31 cellular contexts compared by ENCODE assay signal in genomic region chr7:71050492-71050891, GRCh38.
DNase-seq lines count a peak whose midpoint lies in the region; ATAC-seq, FAIRE-seq and TF ChIP-seq lines count a peak whose summit lies in the region.
"Had no signal": no experiment of that assay in that cellular context is flagged by ENCODE, and none has a peak within 500 bp of the region (broad histone marks: within the 10 kb centered on the region; RNA-seq: fewer than 3 reads in every experiment).

No MANE protein-coding gene starts in this region.

- intact Hi-C loops in K562 (cut with micrococcal nuclease) (no loop called here), left cardiac atrium (cut with DNase I) (no loop called here), aorta (cut with DNase I) (no loop called here)

- TF ChIP-seq CTCF in HEK293 (tag by site-specific recombination; IDR thresholded peaks at IDR 0.05): no peak
- no peak for TF ChIP-seq CTCF in K562 (IDR thresholded peaks at IDR 0.05 in 2 of 3, conservative IDR thresholded peaks at IDR 0.05 in 1 of 3; ENCODE audit: insufficient read depth in 2 of 3, low read depth in 1 of 3, low read length in 3 of 3)

- H3K4me3 ChIP-seq in HEK293 (ENCODE audit: low read depth, low read length) (no peak overlapping the region), K562 (no peak overlapping the region), aorta (ENCODE audit: low read length in 2 of 2) (no peak overlapping the region)
- H3K4me3 ChIP-seq: A549; BLaER1; BLaER1 treated with 17β-estradiol and CSF1 and Interleukin-3, amounts not matched to agents 10 nM and 100 nM had no signal

- POLR2A ChIA-PET in HEK293 (lab: Yijun Ruan, JAX) (no interaction called here), K562 (lab: Yijun Ruan, JAX) (no interaction called here)

- 0% methylated on average over 1 of the region's 1 CpG for WGBS in K562 (ENCODE audit: insufficient coverage, low coverage, missing lambda C conversion rate)
- WGBS in aorta, 2 donors: 93% methylated on average over 1 of the region's 1 CpG

- in situ Hi-C loops in K562 (cut with MboI): no loop called here

- H4K20me1 ChIP-seq in K562 (replicated peaks; ENCODE audit: control insufficient read depth, insufficient read depth, low read length): no peaks in the 10 kb centered on the region
- H4K20me1 ChIP-seq: BLaER1; BLaER1 treated with 17β-estradiol and CSF1 and Interleukin-3, amounts not matched to agents 10 nM and 100 nM had no signal

- CTCF ChIA-PET in HEK293 (lab: Yijun Ruan, JAX) (interaction anchor here (0.6 kb wide), 1 partner anchor 19 kb away, joined by 3 read pairs; no protein-coding TSS in a partner anchor), K562 (lab: Yijun Ruan, JAX; ENCODE audit: low intra/inter-chr PET ratio) (no interaction called here)

- H3K4me1 ChIP-seq in HEK293 (ENCODE audit: control insufficient read depth, insufficient read depth, low read length) (no peaks in the 10 kb centered on the region), K562 (replicated peaks in 1 of 2; ENCODE audit: control insufficient read depth in 2 of 2, insufficient read depth in 2 of 2, low read length in 2 of 2) (no peaks in the 10 kb centered on the region), aorta (ENCODE audit: control insufficient read depth in 1 of 2, insufficient read depth in 2 of 2, low read length in 2 of 2) (no peaks in the 10 kb centered on the region)
- H3K4me1 ChIP-seq: A549; BE2C; BLaER1; BLaER1 treated with 17β-estradiol and CSF1 and Interleukin-3, amounts not matched to agents 10 nM and 100 nM; Caco-2 had no signal

- H3K27ac ChIP-seq in HEK293 (ENCODE audit: extremely low read depth, low read depth, low read length): no peak overlapping the region
- H3K27ac ChIP-seq in K562 (ENCODE audit: extremely low read depth, low read depth, low read length): no peak overlapping the region
- no peak overlapping the region for H3K27ac ChIP-seq in aorta (ENCODE audit: low read depth in 1 of 2, low read length in 2 of 2)
- H3K27ac ChIP-seq: 22Rv1; A549; BLaER1; BLaER1 treated with 17β-estradiol and CSF1 and Interleukin-3, amounts not matched to agents 10 nM and 100 nM; C4-2B had no signal

- H3K27me3 ChIP-seq in K562 (ENCODE audit: control insufficient read depth in 2 of 2, insufficient read depth in 2 of 2, low read length in 2 of 2) (no peaks in the 10 kb centered on the region), aorta (ENCODE audit: control insufficient read depth in 1 of 2, insufficient read depth in 2 of 2, low read length in 1 of 2) (no peaks in the 10 kb centered on the region)
- H3K27me3 ChIP-seq: BE2C; BLaER1; BLaER1 treated with 17β-estradiol and CSF1 and Interleukin-3, amounts not matched to agents 10 nM and 100 nM had no signal

- H3K9me3 ChIP-seq in HEK293 (ENCODE audit: control insufficient read depth, insufficient read depth, low read depth, low read length): no peaks in the 10 kb centered on the region
- 0 out of 2 replicates have a peak, but pooled peaks cover 2% of the 10 kb centered on the region for H3K9me3 ChIP-seq in K562 (replicated peaks; ENCODE audit: control insufficient read depth, insufficient read depth, low read depth, low read length)
- H3K9me3 ChIP-seq in aorta (ENCODE audit: control insufficient read depth, low read length): no peaks in the 10 kb centered on the region
- H3K9me3 ChIP-seq: A549 had no signal

- no peaks in the 10 kb centered on the region for H3K79me2 ChIP-seq in K562 (ENCODE audit: control insufficient read depth, insufficient read depth, low read length)

- no peak overlapping the region for H2AFZ ChIP-seq in K562 (ENCODE audit: low read depth, low read length)

- H3K9me1 ChIP-seq in K562 (ENCODE audit: control insufficient read depth, insufficient read depth, low read length): no peaks in the 10 kb centered on the region

- H3K4me2 ChIP-seq in K562 (ENCODE audit: insufficient read depth, low read length): no peak overlapping the region
- H3K4me2 ChIP-seq: A549; BLaER1; BLaER1 treated with 17β-estradiol and CSF1 and Interleukin-3, amounts not matched to agents 10 nM and 100 nM had no signal

- no peak for TF ChIP-seq EP300 in K562 (IDR thresholded peaks at IDR 0.05; ENCODE audit: low read length)

- BruUV-seq in K562 (replicated peaks; lab: Mats Ljungman, UMichigan): no TSS peak

- TF ChIP-seq RAD21 in K562 (CRISPR knock-in tag; conservative IDR thresholded peaks at IDR 0.05 in 1 of 2, IDR thresholded peaks at IDR 0.05 in 1 of 2): no peak

- H3K9ac ChIP-seq in K562 (ENCODE audit: insufficient read depth in 1 of 2, low read depth in 2 of 2, low read length in 2 of 2): no peak overlapping the region
- H3K9ac ChIP-seq: BLaER1; BLaER1 treated with 17β-estradiol and CSF1 and Interleukin-3, amounts not matched to agents 10 nM and 100 nM had no signal

- DNase-seq in K562 (ENCODE audit: extremely low read depth in 1 of 4, low spot score in 3 of 4): no peak
- no peak for DNase-seq in left cardiac atrium
- DNase-seq in aorta: no peak
- DNase-seq: 8988T; ACHN; AML-193; BE2C; C1 segment of cervical spinal cord; Caco-2; Calu3; CD4-positive, alpha-beta memory T cell; CD4-positive, alpha-beta T cell; CD4-positive, CD25-positive, alpha-beta regulatory T cell; CD8-positive, alpha-beta memory T cell; CD8-positive, alpha-beta T cell; COR-L47; DMS 273 treated with DMSO at 0.1 percent for 48 hours; DMS153; DMS53; DMS79; DMS79 treated with DMSO at 0.1 percent for 48 hours; DND-41; EL had no signal

- ATAC-seq in K562 (no peak), left cardiac atrium (no peak), aorta (ENCODE audit: low FRiP score) (no peak)
- ATAC-seq: A549; CD8-positive, alpha-beta T cell had no signal

- H3K36me3 ChIP-seq in HEK293 (ENCODE audit: control insufficient read depth in 2 of 2, insufficient read depth in 1 of 2, low read length in 2 of 2) (no peaks in the 10 kb centered on the region), K562 (ENCODE audit: control insufficient read depth, insufficient read depth, low read length) (no peaks in the 10 kb centered on the region), aorta (ENCODE audit: control insufficient read depth in 1 of 2, insufficient read depth in 2 of 2, low read length in 1 of 2) (no peaks in the 10 kb centered on the region)
- H3K36me3 ChIP-seq: BE2C; BLaER1; BLaER1 treated with 17β-estradiol and CSF1 and Interleukin-3, amounts not matched to agents 10 nM and 100 nM had no signal

- no peak for TF ChIP-seq POLR2A in K562 (conservative IDR thresholded peaks at IDR 0.05)

- FAIRE-seq in K562 (lab: Jason Lieb, UNC): no peak
- FAIRE-seq: A204.1, A549, D721Med had no signal

TF ChIP-seq in HEK293, 187 proteins besides CTCF, POLR2A, EP300 and RAD21 (continues in another document):
- TF ChIP-seq ZNF596 (tag by site-specific recombination; IDR thresholded peaks at IDR 0.05) (no peak), ZNF140 (tag by site-specific recombination; IDR thresholded peaks at IDR 0.05) (no peak), ZNF561 (tag by site-specific recombination; IDR thresholded peaks at IDR 0.05; ENCODE audit: borderline replicate concordance) (no peak), TRIM28 (IDR thresholded peaks at IDR 0.05; ENCODE audit: borderline replicate concordance, low read length) (peak; percentile 69; the same call in 1 of the 2 replicates)

TF ChIP-seq in K562, 482 proteins besides CTCF, POLR2A, EP300 and RAD21:
- TF ChIP-seq HMG20A (CRISPR knock-in tag; conservative IDR thresholded peaks at IDR 0.05): no peak
- TF ChIP-seq TRIM28 (IDR thresholded peaks at IDR 0.05): peak; percentile 61; the same call in 1 of the 2 replicates
- TF ChIP-seq NR2F6 (CRISPR knock-in tag; IDR thresholded peaks at IDR 0.05): no peak

Comparison
In these comparisons a context has a peak if more than half of its experiments do, and no peak if none do; other contexts are left out.
1. Of the 44 proteins assayed by ChIP-seq in both K562 and HEK293: peak only in K562: none; only in HEK293: SETDB1; in both: TRIM28; in neither: 42.